Comparison of ENCODE assay signal across 7 cellular contexts in the genomic region with DNA sequence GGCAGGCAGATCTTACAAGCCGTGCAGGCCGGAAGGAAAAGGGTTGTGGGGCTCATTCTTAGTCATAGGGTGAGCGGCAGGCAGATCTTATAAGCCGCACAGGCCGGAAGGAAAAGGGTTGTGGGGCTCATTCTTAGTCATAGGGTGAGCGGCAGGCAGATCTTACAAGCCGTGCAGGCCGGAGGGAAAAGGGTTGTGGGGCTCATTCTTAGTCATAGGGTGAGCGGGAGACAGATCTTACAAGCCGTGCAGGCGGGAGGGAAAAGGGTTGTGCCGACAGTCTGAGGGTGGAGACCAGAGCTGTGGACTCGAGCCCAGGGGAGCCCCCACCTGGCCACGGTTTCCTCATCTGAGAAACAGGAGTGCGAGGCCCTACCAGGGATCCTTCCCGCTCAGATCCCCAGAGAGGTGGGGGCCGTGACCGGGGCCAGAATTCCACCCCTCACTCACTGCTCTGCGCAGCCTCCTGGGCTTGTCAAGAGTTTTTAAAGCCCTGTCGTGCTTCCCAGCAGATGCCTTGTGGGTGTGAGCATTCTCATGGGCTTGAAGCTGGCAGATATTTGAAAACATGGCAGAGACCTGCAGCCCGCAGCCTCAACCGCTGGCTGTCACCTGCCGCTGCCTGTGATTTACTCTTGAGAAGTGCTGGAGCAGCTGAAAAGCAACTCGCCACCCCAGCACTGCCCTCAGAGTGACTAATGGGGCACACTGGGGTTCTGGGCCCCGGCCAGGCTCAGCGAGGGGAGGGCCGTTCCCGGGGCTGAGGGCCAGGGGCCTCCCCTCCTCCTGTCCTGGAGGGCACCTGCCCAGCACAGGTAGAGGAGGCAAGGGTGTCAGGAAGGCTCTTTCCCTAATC. TPM values are rescaled to one million over a fixed set of nuclear protein-coding genes. Genes with fewer than 3 reads are reported as not detected.
A peak's percentile ranks its signal among the peaks of the same experiment; 100 is the strongest.
DNase-seq lines count a peak whose midpoint lies in the region; ATAC-seq lines count a peak whose summit lies in the region.

No MANE protein-coding gene starts in this region.

- intact Hi-C loops in left colon (cut with DNase I, micrococcal nuclease) = no loop called here

- peak overlapping the region; percentile 72 to 81 (median 76) for H3K4me3 Mint-ChIP-seq in T-cell
- H3K4me3 Mint-ChIP-seq in activated naive CD8-positive, alpha-beta T cell treated with anti-CD3 and anti-CD28 coated beads, Interleukin-2, amount 10 ng/mL, durations not matched to agents 7 days and 5 days = peak overlapping the region; percentile 71

- H3K36me3 Mint-ChIP-seq in T-cell = no peaks in the 10 kb centered on the region
- no peaks in the 10 kb centered on the region for H3K36me3 Mint-ChIP-seq in activated naive CD8-positive, alpha-beta T cell treated with anti-CD3 and anti-CD28 coated beads, Interleukin-2, amount 10 ng/mL, durations not matched to agents 7 days and 5 days

- peaks cover 28 to 68% (median 48%) of the 10 kb centered on the region in 3 donors for H3K4me1 Mint-ChIP-seq in T-cell
- H3K4me1 Mint-ChIP-seq in activated naive CD8-positive, alpha-beta T cell treated with anti-CD3 and anti-CD28 coated beads, Interleukin-2, amount 10 ng/mL, durations not matched to agents 7 days and 5 days = peaks cover 32% of the 10 kb centered on the region

- DNase-seq in T-cell = peak; percentile 53 to 91 (median 72)
- peak; percentile 74 for DNase-seq in activated naive CD8-positive, alpha-beta T cell treated with anti-CD3 and anti-CD28 coated beads, Interleukin-2, amount 10 ng/mL, durations not matched to agents 7 days and 5 days
- DNase-seq in left colon = peak in 1 of 2 donors; percentile 42
- DNase-seq in stimulated activated CD8-positive, alpha-beta memory T cell treated with anti-CD3 and anti-CD28 coated beads, Interleukin-2, amount 100 ng/mL, for 1 hour (ENCODE audit: low read depth in 2 of 2) = peak; percentile 48 to 70
- DNase-seq in NCI-H69 (lab: John Stamatoyannopoulos, UW) = no peak

- H3K27me3 Mint-ChIP-seq in T-cell = peaks cover 0 to 4% of the 10 kb centered on the region in 2 donors
- H3K27me3 Mint-ChIP-seq in activated naive CD8-positive, alpha-beta T cell treated with anti-CD3 and anti-CD28 coated beads, Interleukin-2, amount 10 ng/mL, durations not matched to agents 7 days and 5 days = peaks cover 3% of the 10 kb centered on the region

- H3K9me3 Mint-ChIP-seq in T-cell = no peaks in the 10 kb centered on the region
- H3K9me3 Mint-ChIP-seq in activated naive CD8-positive, alpha-beta T cell treated with anti-CD3 and anti-CD28 coated beads, Interleukin-2, amount 10 ng/mL, durations not matched to agents 7 days and 5 days = no peaks in the 10 kb centered on the region

- ATAC-seq in GM19043 (IDR thresholded peaks at IDR 0.05; ENCODE audit: low read depth, unreplicated experiment) (peak; percentile 60), HG03354 (IDR thresholded peaks at IDR 0.05; ENCODE audit: poor library complexity, severe bottlenecking, unreplicated experiment) (peak; percentile 78), T-cell (replicated peaks in 1 of 4) (peak; percentile 77 to 84 (median 80)), left colon (peak; percentile 25)
- peak; percentile 83 for ATAC-seq in activated naive CD8-positive, alpha-beta T cell treated with anti-CD3 and anti-CD28 coated beads, Interleukin-2, amount 10 ng/mL, durations not matched to agents 7 days and 5 days (ENCODE audit: low read depth)

- CTCF ChIA-PET in T-cell (lab: Charles Lee) = interaction anchor here in 1 of 2 donors (0.9 to 1.0 kb wide), 2 partner anchors 11 to 54 kb away, joined by 3 to 4 read pairs; no protein-coding TSS in a partner anchor

- POLR2A ChIA-PET in T-cell (lab: Charles Lee) = no interaction called here
- POLR2A ChIA-PET in activated naive CD8-positive, alpha-beta T cell treated with anti-CD3 and anti-CD28 coated beads, Interleukin-2, amount 10 ng/mL, durations not matched to agents 7 days and 5 days (lab: Charles Lee) = interaction anchor here (0.6 to 2.1 kb wide), 16 partner anchors 10 to 1010 kb away, joined by 3 to 10 read pairs (median 4); a partner anchor contains a TSS

- H3K27ac Mint-ChIP-seq in T-cell = peak overlapping the region; percentile 90 to 92
- H3K27ac Mint-ChIP-seq in activated naive CD8-positive, alpha-beta T cell treated with anti-CD3 and anti-CD28 coated beads, Interleukin-2, amount 10 ng/mL, durations not matched to agents 7 days and 5 days = peak overlapping the region; percentile 96

RNA-seq across cellular contexts. Expression of a gene that starts 31.9 kb away (rescaled TPM):
- total RNA-seq in T-cell (under 1 TPM in 3 of 5 donors, not detected in 2; 0.33 to 0.63 (median 0.53) TPM), left colon (1 to 10 TPM in 1 of 2 donors, not detected in 1; 2.3 TPM)
- under 1 TPM; 0.33 to 0.37 TPM for total RNA-seq in activated naive CD8-positive, alpha-beta T cell treated with anti-CD3 and anti-CD28 coated beads, Interleukin-2, amount 10 ng/mL, durations not matched to agents 7 days and 5 days

RNA-seq across cellular contexts. Expression of a gene that starts 55.8 kb away (rescaled TPM):
- total RNA-seq in T-cell (10 to 100 TPM in 3 of 5 donors, 1 to 10 TPM in 2; 8.6 to 13.9 (median 12.8) TPM), left colon (10 to 100 TPM in 1 of 2 donors, 1 to 10 TPM in 1; 8.1 to 10.6 TPM)
- 10 to 100 TPM; 17.9 to 18.9 TPM for total RNA-seq in activated naive CD8-positive, alpha-beta T cell treated with anti-CD3 and anti-CD28 coated beads, Interleukin-2, amount 10 ng/mL, durations not matched to agents 7 days and 5 days

Comparison
In these comparisons a context has a peak if more than half of its experiments do, and no peak if none do; other contexts are left out.
1. ATAC-seq: peak in every context shown above with its lines; median percentile 83 in activated naive CD8-positive, alpha-beta T cell treated with anti-CD3 and anti-CD28 coated beads, Interleukin-2, amount 10 ng/mL, durations not matched to agents 7 days and 5 days; 80 in T-cell; 78 in HG03354; 60 in GM19043; 25 in left colon.